Comparison of ENCODE assay signal across 1 cellular context in the genomic region with DNA sequence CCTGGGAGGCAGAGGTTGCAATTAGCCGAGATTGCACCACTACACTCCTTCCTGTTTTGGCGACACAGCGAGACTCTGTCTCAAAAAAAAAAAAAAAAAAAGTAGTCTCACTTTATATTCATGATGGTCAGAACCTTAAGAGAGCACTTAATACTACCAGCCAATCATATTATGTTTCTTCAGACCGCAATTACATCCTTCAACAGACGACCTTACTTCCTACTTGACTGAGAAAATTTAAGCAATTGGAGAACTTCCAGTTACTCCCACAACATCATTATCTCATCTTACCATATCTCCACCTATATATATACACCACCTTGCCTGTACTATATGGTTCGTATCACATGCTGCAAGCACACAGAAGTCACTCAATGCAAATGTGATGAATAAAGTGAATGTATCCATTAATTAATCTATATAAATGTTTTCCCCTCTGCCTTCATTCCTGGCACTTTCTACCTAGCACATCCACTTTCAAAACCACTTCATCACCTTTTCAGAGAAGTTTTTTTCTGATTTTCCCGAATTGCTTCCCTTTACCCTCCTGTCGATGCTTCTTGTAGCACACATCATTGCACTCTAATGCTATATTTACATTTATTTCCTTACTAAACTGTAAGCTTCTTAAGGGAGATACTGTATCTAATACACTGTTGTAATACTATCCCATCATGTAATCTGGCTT.
TF ChIP-seq lines count a peak whose summit lies in the region.

No MANE protein-coding gene starts in this region.

TF ChIP-seq in H1, 55 proteins besides CTCF, POLR2A, EP300 and RAD21:
- no peak for TF ChIP-seq CHD1 (IDR thresholded peaks at IDR 0.05; ENCODE audit: low read depth, low read length)
